ENCODE assay signal across 11 cellular contexts in the genomic region with DNA sequence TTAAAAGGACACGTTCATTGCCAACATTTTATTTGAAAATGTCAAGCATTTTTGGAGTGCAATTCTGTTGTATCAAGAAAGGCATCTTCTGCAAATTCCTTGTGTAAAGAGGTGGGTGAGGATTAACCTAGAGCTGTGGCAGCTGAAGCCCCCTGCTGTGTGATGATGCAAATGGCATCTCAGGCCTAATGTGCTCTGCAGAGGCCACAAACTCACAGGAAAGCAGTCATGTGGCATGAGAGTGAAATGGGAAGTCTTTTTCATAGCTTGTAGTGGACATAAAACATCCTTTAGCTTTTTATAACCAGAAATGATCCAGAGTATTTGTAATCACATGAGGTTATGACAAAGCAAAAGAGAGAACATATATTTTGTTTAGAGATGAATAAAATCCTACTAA. TPM values are rescaled to one million over a fixed set of nuclear protein-coding genes. Genes with fewer than 3 reads are reported as not detected.
A peak's percentile ranks its signal among the peaks of the same experiment; 100 is the strongest.
DNase-seq lines count a peak whose midpoint lies in the region; ATAC-seq lines count a peak whose summit lies in the region.
"Had no signal": no experiment of that assay in that cellular context is flagged by ENCODE, and none has a peak within 500 bp of the region (broad histone marks: within the 10 kb centered on the region; RNA-seq: fewer than 3 reads in every experiment).

No MANE protein-coding gene starts in this region.

- H3K9me3 Mint-ChIP-seq in effector memory CD8-positive, alpha-beta T cell = peaks cover 8 to 11% of the 10 kb centered on the region in 2 donors
- H3K9me3 Mint-ChIP-seq: central memory CD8-positive, alpha-beta T cell had no signal

- ATAC-seq in HG03095 (IDR thresholded peaks at IDR 0.05; ENCODE audit: unreplicated experiment) = no peak
- ATAC-seq in effector memory CD8-positive, alpha-beta T cell (replicated peaks) = no peak
- no peak for ATAC-seq in GM21786 (IDR thresholded peaks at IDR 0.05; ENCODE audit: unreplicated experiment)

- H3K4me3 Mint-ChIP-seq in effector memory CD8-positive, alpha-beta T cell = no peak overlapping the region
- H3K4me3 Mint-ChIP-seq: central memory CD8-positive, alpha-beta T cell had no signal

- DNase-seq in Ammon's horn (ENCODE audit: low spot score) (peak; percentile 82), HT1080 (ENCODE audit: low read depth) (peak; percentile 68), OCI-M1 (lab: John Stamatoyannopoulos, UW) (peak; percentile 63), hippocampal formation (lab: John Stamatoyannopoulos, UW) (peak; percentile 40 to 55), NCI-H226 (no peak)
- no peak for DNase-seq in effector memory CD8-positive, alpha-beta T cell
- DNase-seq: activated CD4-positive, alpha-beta T cell treated with anti-CD3 and anti-CD28 coated beads for 4 hours; stimulated activated CD4-positive, alpha-beta T cell treated with anti-CD3 and anti-CD28 coated beads, Interleukin-4, amount 100 ng/mL, for 24 hours had no signal

- H3K36me3 Mint-ChIP-seq in effector memory CD8-positive, alpha-beta T cell (ENCODE audit: insufficient read depth) = no peaks in the 10 kb centered on the region

- peaks cover 0 to 2% of the 10 kb centered on the region in 2 donors for H3K4me1 Mint-ChIP-seq in effector memory CD8-positive, alpha-beta T cell (ENCODE audit: low read depth in 2 of 2)
- H3K4me1 Mint-ChIP-seq: central memory CD8-positive, alpha-beta T cell had no signal

- peaks cover 8 to 20% of the 10 kb centered on the region in 2 donors for H3K27me3 Mint-ChIP-seq in effector memory CD8-positive, alpha-beta T cell

- H3K27ac Mint-ChIP-seq in effector memory CD8-positive, alpha-beta T cell = no peak overlapping the region

RNA-seq across cellular contexts. Expression of a gene that starts 6.4 kb away (rescaled TPM):
- total RNA-seq in HT1080 (2014; rRNA removed; shearing (Covaris generic)) = 0.50 TPM in 1 of 2 replicates, not detected in the other
- polyA plus RNA-seq in HT1080 (2015; cell fraction: cytosol; rRNA removed) = 0.07 and 0.61 TPM in 2 replicates
- 0.01 and 0.16 TPM in 2 replicates for polyA plus RNA-seq in HT1080 (2015; cell fraction: nucleus; rRNA removed)

Comparison
In these comparisons a context has a peak if more than half of its experiments do, and no peak if none do; other contexts are left out.
1. DNase-seq: peak in Ammon's horn (single experiment), HT1080 (single experiment), OCI-M1 (single experiment) and hippocampal formation (2 of 2); none in effector memory CD8-positive, alpha-beta T cell (0 of 3) and NCI-H226 (single experiment).